7 cellular contexts compared by ENCODE assay signal in genomic region chr18:13800505-13801259, GRCh38.
A peak's percentile ranks its signal among the peaks of the same experiment; 100 is the strongest.
DNase-seq lines count a peak whose midpoint lies in the region; ATAC-seq and TF ChIP-seq lines count a peak whose summit lies in the region.

No MANE protein-coding gene starts in this region.

- TF ChIP-seq CTCF in GM12873 (IDR thresholded peaks at IDR 0.05; ENCODE audit: insufficient read depth, low read depth, low read length, missing control alignments) (peak; percentile 48), LNCaP clone FGC (IDR thresholded peaks at IDR 0.05; ENCODE audit: control insufficient read depth, extremely low read depth, insufficient read depth) (peak; percentile 72)

- no peak overlapping the region for H3K4me3 ChIP-seq in LNCaP clone FGC (ENCODE audit: low read depth, low read length)

- DNase-seq in LNCaP clone FGC (ENCODE audit: low read depth) (no peak), ecto neural progenitor cell (ENCODE audit: low spot score) (peak; percentile 74), medulla oblongata (ENCODE audit: extremely low spot score) (peak; percentile 71)
- DNase-seq in activated CD4-positive, alpha-beta T cell treated with anti-CD3 and anti-CD28 coated beads for 1 hour, result peak; percentile 32
- DNase-seq in stimulated activated CD8-positive, alpha-beta memory T cell treated with anti-CD3 and anti-CD28 coated beads, Interleukin-4, amount 100 ng/mL, for 48 hours, result peak; percentile 70

- no peak for ATAC-seq in GM21526 (IDR thresholded peaks at IDR 0.05; ENCODE audit: low FRiP score, unreplicated experiment)
